In the genomic region with DNA sequence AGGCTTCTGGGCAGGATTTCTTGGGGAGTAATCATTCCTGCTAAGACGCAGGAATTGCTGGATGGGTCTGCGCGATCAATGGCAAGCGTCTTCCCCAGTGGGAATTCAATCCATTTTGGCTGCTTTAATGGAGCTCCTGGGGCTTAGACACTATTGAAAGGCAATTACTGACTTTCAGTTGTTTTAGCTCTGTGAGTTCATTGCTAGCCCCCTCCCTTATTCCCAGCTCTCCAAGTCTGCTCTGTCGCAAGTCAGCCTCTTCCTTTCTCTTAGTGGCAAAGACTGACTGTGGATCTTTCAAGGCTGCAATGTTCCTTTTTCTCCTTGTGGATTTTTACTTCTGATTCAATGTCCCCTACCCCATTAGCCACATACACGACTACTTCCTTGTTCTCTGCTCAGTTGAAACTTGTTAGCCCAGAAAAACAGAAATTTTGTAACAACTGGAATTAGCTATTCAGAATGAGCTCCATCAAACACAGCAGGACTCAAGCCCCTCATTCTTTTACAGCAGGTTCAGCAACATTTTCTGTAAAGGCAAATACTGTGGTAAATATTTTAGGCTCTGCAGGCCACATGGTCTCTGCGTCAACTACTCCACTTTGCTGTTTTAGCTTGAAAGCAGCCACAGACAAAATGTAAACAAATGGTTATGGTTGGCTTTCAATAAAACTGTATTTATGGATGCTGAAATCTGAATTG, we compare ENCODE assay signal across 20 cellular contexts.
"Had no signal": no experiment of that assay in that cellular context is flagged by ENCODE, and none has a peak within 500 bp of the region (broad histone marks: within the 10 kb centered on the region; RNA-seq: fewer than 3 reads in every experiment).

No MANE protein-coding gene starts in this region.

- FAIRE-seq: frontal cortex, TTC549 had no signal

- H3K27me3 Mint-ChIP-seq: effector memory CD8-positive, alpha-beta T cell had no signal

- H3K9me3 ChIP-seq: adrenal gland, heart left ventricle, lower lobe of right lung, spleen had no signal

- H3K4me3 ChIP-seq: adrenal gland, cardiac muscle cell, heart left ventricle, lower lobe of right lung, spleen had no signal

- H3K27ac Mint-ChIP-seq: activated CD4-positive, alpha-beta T cell treated with anti-CD3 and anti-CD28 coated beads for 36 hours; activated naive CD4-positive, alpha-beta T cell treated with anti-CD3 and anti-CD28 coated beads, Interleukin-2, amount 50 U/mL, for 72 hours; activated T-helper 1 cell treated with anti-CD3 and anti-CD28 coated beads, Interleukin-12 subunit alpha, Interleukin-12 subunit beta, Interleukin-2, Interleukin-4 antibody, amounts not matched to agents 30 ng/mL and 10 ng/mL and 1 ng/mL, durations not matched to agents 14 hours and 24 hours and 36 hours; effector memory CD8-positive, alpha-beta T cell; natural killer cell had no signal

- H3K36me3 Mint-ChIP-seq: activated naive CD4-positive, alpha-beta T cell treated with anti-CD3 and anti-CD28 coated beads, Interleukin-2, amount 50 U/mL, for 72 hours; natural killer cell had no signal

- H3K27me3 ChIP-seq: cardiac muscle cell had no signal

- DNase-seq: activated CD4-positive, alpha-beta T cell treated with anti-CD3 and anti-CD28 coated beads for 36 hours; activated CD4-positive, alpha-beta T cell treated with anti-CD3 and anti-CD28 coated beads, Interleukin-2, amount 50 U/mL, for 48 hours; activated gamma-delta T cell treated with Interleukin-2 at 50 U/mL for 16 hours; activated T-cell treated with anti-CD3 and anti-CD28 coated beads for 4 hours; adrenal gland; dermis blood vessel endothelial cell; effector memory CD8-positive, alpha-beta T cell; heart left ventricle; islet precursor cell; lower lobe of right lung; natural killer cell; nucleus accumbens; posterior cingulate gyrus; spleen; stimulated activated naive CD4-positive, alpha-beta T cell had no signal

- H3K4me3 Mint-ChIP-seq: activated CD4-positive, alpha-beta T cell treated with anti-CD3 and anti-CD28 coated beads for 36 hours; activated T-helper 1 cell treated with anti-CD3 and anti-CD28 coated beads, Interleukin-12 subunit alpha, Interleukin-12 subunit beta, Interleukin-2, Interleukin-4 antibody, amounts not matched to agents 30 ng/mL and 10 ng/mL and 1 ng/mL, durations not matched to agents 14 hours and 24 hours and 36 hours; effector memory CD8-positive, alpha-beta T cell; natural killer cell had no signal

- H3K9me3 Mint-ChIP-seq: activated naive CD4-positive, alpha-beta T cell treated with anti-CD3 and anti-CD28 coated beads, Interleukin-2, amount 50 U/mL, for 72 hours; activated T-helper 1 cell treated with anti-CD3 and anti-CD28 coated beads, Interleukin-12 subunit alpha, Interleukin-12 subunit beta, Interleukin-2, Interleukin-4 antibody, amounts not matched to agents 30 ng/mL and 10 ng/mL and 1 ng/mL, durations not matched to agents 14 hours and 24 hours and 36 hours; effector memory CD8-positive, alpha-beta T cell; natural killer cell had no signal

- H3K4me1 ChIP-seq: adrenal gland, heart left ventricle, lower lobe of right lung, spleen had no signal

- H3K27ac ChIP-seq: adrenal gland, cardiac muscle cell, heart left ventricle, lower lobe of right lung, spleen had no signal

- H3K4me1 Mint-ChIP-seq: natural killer cell had no signal

- ATAC-seq: activated CD4-positive, alpha-beta T cell treated with anti-CD3 and anti-CD28 coated beads for 36 hours; activated naive CD4-positive, alpha-beta T cell treated with anti-CD3 and anti-CD28 coated beads, Interleukin-2, amount 50 U/mL, for 72 hours; effector memory CD8-positive, alpha-beta T cell; heart left ventricle; lower lobe of right lung; natural killer cell had no signal

- H3K36me3 ChIP-seq: adrenal gland, cardiac muscle cell, heart left ventricle, lower lobe of right lung, spleen had no signal
